8 cellular contexts compared by ENCODE assay signal in genomic region chr19:16197622-16198362, GRCh38. TPM values are rescaled to one million over a fixed set of nuclear protein-coding genes. Genes with fewer than 3 reads are reported as not detected.
A peak's percentile ranks its signal among the peaks of the same experiment; 100 is the strongest.
DNase-seq lines count a peak whose midpoint lies in the region; ATAC-seq and TF ChIP-seq lines count a peak whose summit lies in the region.

Gene AP1M1, plus strand, starts transcription at chr19:16197911. Its CDS starts 116 bp downstream, at chr19:16198027.

- H3K4me3 ChIP-seq in left ventricle myocardium inferior, result peak within 1 kb of the TSS; percentile 97
- peak within 1 kb of the TSS; percentile 77 to 81 for H3K4me3 ChIP-seq in prostate gland
- peak within 1 kb of the TSS; percentile 96 for H3K4me3 ChIP-seq in urinary bladder (ENCODE audit: low read depth, low read length)

- ATAC-seq in HG02870 (IDR thresholded peaks at IDR 0.05; ENCODE audit: unreplicated experiment), result peak; percentile 76

- peak; percentile 20 for TF ChIP-seq POLR2A in prostate gland (IDR thresholded peaks at IDR 0.05)

- TF ChIP-seq CTCF in GM13976 (IDR thresholded peaks at IDR 0.05; ENCODE audit: borderline replicate concordance, control extremely low read depth, extremely low read depth, insufficient read depth, missing control alignments) (no peak), left ventricle myocardium inferior (IDR thresholded peaks at IDR 0.05; ENCODE audit: borderline replicate concordance) (no peak), prostate gland (IDR thresholded peaks at IDR 0.05) (peak in 1 of 4 experiments; percentile 13)

- intact Hi-C loops in T-helper 1 cell treated with Interleukin-12 subunit alpha and Interleukin-12 subunit beta and Interleukin-4 antibody, amounts not matched to agents 30 ng/mL and 1 ng/mL, for 36 hours (cut with micrococcal nuclease), result loop anchor here (1.0 to 5.0 kb wide), 10 partner anchors 12 to 431 kb away; partner anchors contain the start of genes C19orf44, CALR3, EPS15L1 and FAM32A
- intact Hi-C loops in left ventricle myocardium inferior (cut with micrococcal nuclease) (no loop called here), prostate gland (cut with DNase I) (no loop called here)

- no peaks in the 10 kb centered on the region for H3K27me3 ChIP-seq in left ventricle myocardium inferior (ENCODE audit: low read depth)
- H3K27me3 ChIP-seq in prostate gland (replicated peaks; ENCODE audit: insufficient read depth), result no peaks in the 10 kb centered on the region

- H3K27ac ChIP-seq in left ventricle myocardium inferior (replicated peaks), result peak within 1 kb of the TSS; percentile 92
- H3K27ac ChIP-seq in prostate gland, result peak within 1 kb of the TSS; percentile 34 to 50
- H3K27ac ChIP-seq in urinary bladder (ENCODE audit: low read depth), result peak within 1 kb of the TSS; percentile 38

- H3K9me3 ChIP-seq in left ventricle myocardium inferior (replicated peaks) (no peaks in the 10 kb centered on the region), prostate gland (no peaks in the 10 kb centered on the region)

- peaks cover 25% of the 10 kb centered on the region for H3K36me3 ChIP-seq in left ventricle myocardium inferior
- no peaks in the 10 kb centered on the region for H3K36me3 ChIP-seq in prostate gland
- H3K36me3 ChIP-seq in urinary bladder (ENCODE audit: insufficient read depth), result no peaks in the 10 kb centered on the region

- in situ Hi-C loops in GM13976 (cut with MboI; ENCODE audit: low sequenced_read_pairs, unreplicated experiment), result loop anchor here (10.0 to 25.0 kb wide), 2 partner anchors 153 to 560 kb away; partner anchors contain the start of gene CYP4F3

- H3K4me1 ChIP-seq in left ventricle myocardium inferior (peaks cover 37% of the 10 kb centered on the region), prostate gland (replicated peaks) (peaks cover 20% of the 10 kb centered on the region), urinary bladder (ENCODE audit: insufficient read depth) (no peaks in the 10 kb centered on the region)

- DNase-seq in GM13976 (ENCODE audit: low spot score) (peak; percentile 100), NCI-H146 treated with DMSO at 0.1 percent for 48 hours (lab: John Stamatoyannopoulos, UW; ENCODE audit: unreplicated experiment) (peak; percentile 97), amniotic stem cell (lab: John Stamatoyannopoulos, UW) (peak; percentile 85), left ventricle myocardium inferior (peak; percentile 99), prostate gland (ENCODE audit: low spot score) (peak; percentile 93)

- WGBS in prostate gland, result under 1% methylated on average over 64 of the region's 64 CpGs
- WGBS in urinary bladder, result under 1% methylated on average over 64 of the region's 64 CpGs

RNA-seq across cellular contexts. Expression of gene AP1M1, which starts in this region (rescaled TPM):
- 142 and 158 TPM in 2 replicates for total RNA-seq in T-helper 1 cell treated with Interleukin-12 subunit alpha and Interleukin-12 subunit beta and Interleukin-4 antibody, amounts not matched to agents 30 ng/mL and 1 ng/mL, for 36 hours
- total RNA-seq in left ventricle myocardium inferior (38.5 TPM), prostate gland (100 to 1,000 TPM in 1 of 2 donors, 10 to 100 TPM in 1; 45.9 to 130 TPM), urinary bladder (30.6 TPM)
- 72.9 TPM for polyA plus RNA-seq in urinary bladder

Comparison
In these comparisons a context has a peak if more than half of its experiments do, and no peak if none do; other contexts are left out.
1. Peak in every context shown above with its lines: DNase-seq, ATAC-seq, H3K4me3 ChIP-seq and H3K27ac ChIP-seq.
2. H3K27ac ChIP-seq: peak in every context shown above with its lines; median percentile 92 in left ventricle myocardium inferior; 42 in prostate gland; 38 in urinary bladder.